8 cellular contexts compared by ENCODE assay signal in the genomic region with DNA sequence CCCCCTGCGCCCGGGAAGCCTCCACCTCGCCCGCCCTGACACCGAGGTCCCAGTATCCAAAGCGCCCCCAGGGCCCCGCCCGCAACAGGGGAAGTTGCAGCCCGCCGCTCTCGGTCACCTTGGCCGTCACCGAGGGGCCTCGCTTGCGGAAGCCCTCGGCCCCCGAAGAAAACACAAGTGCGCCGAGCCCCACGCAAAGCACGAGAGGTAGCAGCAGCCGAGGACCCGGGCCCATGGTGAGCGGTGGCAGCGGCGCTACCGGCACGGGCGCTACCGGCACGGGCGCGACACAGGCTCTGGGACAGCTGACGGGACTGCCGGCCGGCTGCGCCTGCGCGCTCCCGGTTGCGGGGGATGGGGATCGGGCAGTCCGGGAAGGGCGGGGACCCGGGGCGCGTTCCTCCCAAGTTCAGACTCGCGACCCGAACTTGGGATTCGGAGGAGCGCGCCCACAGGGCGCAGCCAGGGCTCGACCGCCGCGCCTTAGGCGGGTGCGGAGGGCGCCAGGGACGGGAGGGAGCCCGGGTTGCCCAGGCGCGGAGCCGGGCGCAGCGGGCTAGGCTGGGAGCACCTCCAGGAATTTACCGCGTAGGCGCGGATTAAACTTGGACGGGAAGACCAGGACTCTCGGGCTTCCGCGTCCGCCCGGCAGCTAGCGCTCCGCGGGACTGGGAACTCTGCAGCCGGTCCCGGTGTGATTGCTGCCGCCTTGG. TPM values are rescaled to one million over a fixed set of nuclear protein-coding genes. Genes with fewer than 3 reads are reported as not detected.
A peak's percentile ranks its signal among the peaks of the same experiment; 100 is the strongest.
DNase-seq lines count a peak whose midpoint lies in the region; ATAC-seq and TF ChIP-seq lines count a peak whose summit lies in the region.

TSS of gene PPIC (minus strand) at position 335 of the 713 bp plus-strand sequence. CDS start at position 235, 100 bp downstream.

- peak; percentile 9 for DNase-seq in NOMO-1 treated with DMSO at 0.1 percent for 48 hours (lab: John Stamatoyannopoulos, UW; ENCODE audit: unreplicated experiment)
- no peak for DNase-seq in NOMO-1 (lab: John Stamatoyannopoulos, UW; ENCODE audit: unreplicated experiment in 2 of 2)
- DNase-seq in KBM-7: peak; percentile 81
- DNase-seq in UCSD-AML1 (lab: John Stamatoyannopoulos, UW; ENCODE audit: unreplicated experiment): peak; percentile 18
- no peak for DNase-seq in epithelial cell of proximal tubule (ENCODE audit: low read depth)
- DNase-seq in mesenteric fat pad (ENCODE audit: low spot score): peak; percentile 96

- H3K27me3 ChIP-seq in thymus (ENCODE audit: control insufficient read depth, insufficient read depth): peaks cover 38% of the 10 kb centered on the region

- no peaks in the 10 kb centered on the region for H3K36me3 ChIP-seq in thymus (ENCODE audit: control insufficient read depth, insufficient read depth)

- in situ Hi-C loops in KBM-7 (cut with MboI; ENCODE audit: low pct_unique_long_range_greater_than_20kb, low sequenced_read_pairs): no loop called here

- no peaks in the 10 kb centered on the region for H3K9me3 ChIP-seq in thymus (ENCODE audit: control insufficient read depth)

- no peaks in the 10 kb centered on the region for H3K4me1 ChIP-seq in thymus (ENCODE audit: control insufficient read depth, insufficient read depth, low read length)

- 2% methylated on average over 84 of the region's 84 CpGs for WGBS in thymus

- H3K4me3 ChIP-seq in epithelial cell of proximal tubule (ENCODE audit: low read depth, low read length) (peak within 1 kb of the TSS; percentile 78), thymus (ENCODE audit: low read length) (peak within 1 kb of the TSS; percentile 44)

- peak within 1 kb of the TSS; percentile 65 for H3K27ac ChIP-seq in thymus (ENCODE audit: low read depth)

- no peak for TF ChIP-seq CTCF in epithelial cell of proximal tubule (conservative IDR thresholded peaks at IDR 0.05; ENCODE audit: low read depth, low read length)

- peak; percentile 76 for ATAC-seq in GM21528 (IDR thresholded peaks at IDR 0.05; ENCODE audit: low FRiP score, unreplicated experiment)

RNA-seq across cellular contexts. Expression of gene PPIC, which starts in this region (rescaled TPM):
- total RNA-seq in epithelial cell of proximal tubule (24.2 and 25.0 TPM in 2 replicates), mesenteric fat pad (34.3 TPM)
- 17.8 TPM for polyA plus RNA-seq in thymus

Comparison
In these comparisons a context has a peak if more than half of its experiments do, and no peak if none do; other contexts are left out.
1. DNase-seq: peak in NOMO-1 treated with DMSO at 0.1 percent for 48 hours (single experiment), KBM-7 (single experiment), UCSD-AML1 (single experiment) and mesenteric fat pad (single experiment); none in NOMO-1 (0 of 2) and epithelial cell of proximal tubule (single experiment).